ENCODE assay signal across 22 cellular contexts in genomic region chr20:63945921-63946920, GRCh38. TPM values are rescaled to one million over a fixed set of nuclear protein-coding genes. Genes with fewer than 3 reads are reported as not detected.
DNase-seq lines count a peak whose midpoint lies in the region; TF ChIP-seq lines count a peak whose summit lies in the region.
"Had no signal": no experiment of that assay in that cellular context is flagged by ENCODE, and none has a peak within 500 bp of the region (broad histone marks: within the 10 kb centered on the region; RNA-seq: fewer than 3 reads in every experiment).

No MANE protein-coding gene starts in this region.

- H3K36me3 Mint-ChIP-seq in dendritic cell treated with granulocyte-macrophage colony-stimulating factor and Interleukin-4, amounts not matched to agents 40 ng/mL and 50 ng/mL, for 4 days (ENCODE audit: low read depth): peaks cover 88% of the 10 kb centered on the region
- no peaks in the 10 kb centered on the region for H3K36me3 Mint-ChIP-seq in osteocyte (ENCODE audit: unreplicated experiment)

- H3K27me3 Mint-ChIP-seq in dendritic cell treated with granulocyte-macrophage colony-stimulating factor and Interleukin-4, amounts not matched to agents 40 ng/mL and 50 ng/mL, for 4 days: no peaks in the 10 kb centered on the region
- no peaks in the 10 kb centered on the region for H3K27me3 Mint-ChIP-seq in osteocyte (ENCODE audit: unreplicated experiment)
- H3K27me3 Mint-ChIP-seq: effector memory CD8-positive, alpha-beta T cell; T-cell had no signal

- intact Hi-C loops in dendritic cell treated with granulocyte-macrophage colony-stimulating factor and Interleukin-4, amounts not matched to agents 40 ng/mL and 50 ng/mL, for 4 days (cut with micrococcal nuclease): no loop called here
- intact Hi-C loops in A673 (cut with micrococcal nuclease; ENCODE audit: unreplicated experiment): no loop called here

- TF ChIP-seq CTCF in C4-2B (conservative IDR thresholded peaks at IDR 0.05): no peak
- TF ChIP-seq CTCF in HEK293 (tag by site-specific recombination; IDR thresholded peaks at IDR 0.05): no peak
- TF ChIP-seq CTCF in osteocyte (IDR thresholded peaks at IDR 0.05): no peak
- TF ChIP-seq CTCF in A673 (conservative IDR thresholded peaks at IDR 0.05; ENCODE audit: low read depth, low read length): no peak

- peaks cover 3% of the 10 kb centered on the region; the same call in 1 of the 2 replicates for H3K4me1 ChIP-seq in HEK293 (ENCODE audit: control insufficient read depth, insufficient read depth, low read length)
- H3K4me1 ChIP-seq in A673 (ENCODE audit: insufficient read depth, low read length, poor library complexity, severe bottlenecking): peaks cover 26% of the 10 kb centered on the region

- CTCF ChIA-PET in HEK293 (lab: Yijun Ruan, JAX) (interaction anchor here (1.4 kb wide), 1 partner anchor 9 kb away, joined by 3 read pairs; no protein-coding TSS in a partner anchor), A673 (lab: Charles Lee) (no interaction called here)

- BruUV-seq in A673 (replicated peaks; lab: Mats Ljungman, UMichigan): no TSS peak

- H3K9me3 Mint-ChIP-seq in dendritic cell treated with granulocyte-macrophage colony-stimulating factor and Interleukin-4, amounts not matched to agents 40 ng/mL and 50 ng/mL, for 4 days: no peaks in the 10 kb centered on the region
- H3K9me3 Mint-ChIP-seq in osteocyte (ENCODE audit: unreplicated experiment): no peaks in the 10 kb centered on the region
- H3K9me3 Mint-ChIP-seq: activated T-cell treated with anti-CD3 and anti-CD28 coated beads, Interleukin-2, amount 50 U/mL, for 72 hours; T-cell had no signal

- no peaks in the 10 kb centered on the region for H3K27me3 ChIP-seq in A673 (replicated peaks; ENCODE audit: insufficient read depth, low read depth, low read length, poor library complexity)
- H3K27me3 ChIP-seq: esophagus squamous epithelium, gastroesophageal sphincter, suprapubic skin had no signal

- peaks cover 0 to 44% of the 10 kb centered on the region in 2 experiments; a peak in 1 of 3 replicates for H3K36me3 ChIP-seq in HEK293 (ENCODE audit: control insufficient read depth in 2 of 2, insufficient read depth in 1 of 2, low read length in 2 of 2)
- H3K36me3 ChIP-seq in A673 (ENCODE audit: insufficient read depth, low read length, poor library complexity, severe bottlenecking): peaks cover 23% of the 10 kb centered on the region

- peak overlapping the region; percentile 28 for H3K27ac ChIP-seq in C4-2B
- no peak overlapping the region for H3K27ac ChIP-seq in HEK293 (ENCODE audit: extremely low read depth, low read depth, low read length)
- no peak overlapping the region for H3K27ac ChIP-seq in A673 (ENCODE audit: low read depth, low read length, poor library complexity, severe bottlenecking)
- H3K27ac ChIP-seq: suprapubic skin had no signal

- peak overlapping the region; percentile 26 for H3K27ac Mint-ChIP-seq in dendritic cell treated with granulocyte-macrophage colony-stimulating factor and Interleukin-4, amounts not matched to agents 40 ng/mL and 50 ng/mL, for 4 days
- H3K27ac Mint-ChIP-seq in osteocyte (ENCODE audit: unreplicated experiment): peak overlapping the region; percentile 41
- H3K27ac Mint-ChIP-seq: activated T-cell treated with anti-CD3 and anti-CD28 coated beads, Interleukin-2, amount 50 U/mL, for 72 hours had no signal

- POLR2A ChIA-PET in HEK293 (lab: Yijun Ruan, JAX): no interaction called here
- POLR2A ChIA-PET in A673 (lab: Charles Lee; ENCODE audit: low non-redundant PET): no interaction called here

- DNase-seq in osteocyte (ENCODE audit: extremely low spot score, unreplicated experiment) (no peak), A673 (ENCODE audit: low spot score) (no peak), NCI-H2107 (lab: John Stamatoyannopoulos, UW) (no peak), SK-N-DZ (ENCODE audit: low spot score) (no peak)
- DNase-seq: activated CD4-positive, alpha-beta T cell treated with anti-CD3 and anti-CD28 coated beads for 4 hours; activated naive CD4-positive, alpha-beta T cell treated with anti-CD3 and anti-CD28 coated beads, Interleukin-2, amount 50 U/mL, for 16 hours; activated T-cell treated with anti-CD3 and anti-CD28 coated beads, Interleukin-2, amount 50 U/mL, for 72 hours; COR-L47; effector memory CD8-positive, alpha-beta T cell; esophagus squamous epithelium; islet precursor cell; Kasumi-1; NCI-H1694 treated with DMSO at 0.1 percent for 48 hours; NCI-H82; OCI-M1; T-cell had no signal

- H3K4me3 Mint-ChIP-seq in dendritic cell treated with granulocyte-macrophage colony-stimulating factor and Interleukin-4, amounts not matched to agents 40 ng/mL and 50 ng/mL, for 4 days: no peak overlapping the region
- no peak overlapping the region for H3K4me3 Mint-ChIP-seq in osteocyte (ENCODE audit: unreplicated experiment)

- H3K4me3 ChIP-seq in HEK293 (ENCODE audit: low read depth, low read length) (no peak overlapping the region), A673 (ENCODE audit: low read depth, low read length, poor library complexity, severe bottlenecking) (no peak overlapping the region)
- H3K4me3 ChIP-seq: esophagus squamous epithelium, gastroesophageal sphincter, lung, suprapubic skin had no signal

- H3K4me1 Mint-ChIP-seq in dendritic cell treated with granulocyte-macrophage colony-stimulating factor and Interleukin-4, amounts not matched to agents 40 ng/mL and 50 ng/mL, for 4 days (ENCODE audit: low read depth): peaks cover 71% of the 10 kb centered on the region
- peaks cover 34% of the 10 kb centered on the region for H3K4me1 Mint-ChIP-seq in osteocyte (ENCODE audit: unreplicated experiment)

- no peaks in the 10 kb centered on the region for H3K9me3 ChIP-seq in HEK293 (ENCODE audit: control insufficient read depth, insufficient read depth, low read depth, low read length)
- H3K9me3 ChIP-seq in A673 (ENCODE audit: low read depth, low read length, poor library complexity, severe bottlenecking): no peaks in the 10 kb centered on the region
- H3K9me3 ChIP-seq: esophagus squamous epithelium, gastroesophageal sphincter, suprapubic skin had no signal

TF ChIP-seq in HEK293, 187 proteins besides CTCF, POLR2A, EP300 and RAD21:
- TF ChIP-seq ZNF664 (tag by site-specific recombination; IDR thresholded peaks at IDR 0.05): no peak
- TF ChIP-seq ZBTB8A (tag by site-specific recombination; IDR thresholded peaks at IDR 0.05): no peak
- TF ChIP-seq MEIS1 (CRISPR knock-in tag; IDR thresholded peaks at IDR 0.05; ENCODE audit: borderline replicate concordance): no peak
- TF ChIP-seq GLIS2 (tag by site-specific recombination; IDR thresholded peaks at IDR 0.05): peak; percentile 18; the same call in 1 of the 2 replicates
- no peak for TF ChIP-seq ZNF221 (tag by site-specific recombination; IDR thresholded peaks at IDR 0.05; ENCODE audit: borderline replicate concordance)
- 0 out of 2 replicates have a peak, but pooled peaks have one; percentile 23 for TF ChIP-seq ZIC2 (tag by site-specific recombination; IDR thresholded peaks at IDR 0.05)
- no peak for TF ChIP-seq ZNF24 (tag by site-specific recombination; IDR thresholded peaks at IDR 0.05)
- no peak for TF ChIP-seq ZNF549 (tag by site-specific recombination; IDR thresholded peaks at IDR 0.05)
- TF ChIP-seq, protein P1, sequence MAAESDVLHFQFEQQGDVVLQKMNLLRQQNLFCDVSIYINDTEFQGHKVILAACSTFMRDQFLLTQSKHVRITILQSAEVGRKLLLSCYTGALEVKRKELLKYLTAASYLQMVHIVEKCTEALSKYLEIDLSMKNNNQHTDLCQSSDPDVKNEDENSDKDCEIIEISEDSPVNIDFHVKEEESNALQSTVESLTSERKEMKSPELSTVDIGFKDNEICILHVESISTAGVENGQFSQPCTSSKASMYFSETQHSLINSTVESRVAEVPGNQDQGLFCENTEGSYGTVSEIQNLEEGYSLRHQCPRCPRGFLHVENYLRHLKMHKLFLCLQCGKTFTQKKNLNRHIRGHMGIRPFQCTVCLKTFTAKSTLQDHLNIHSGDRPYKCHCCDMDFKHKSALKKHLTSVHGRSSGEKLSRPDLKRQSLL (tag by site-specific recombination; IDR thresholded peaks at IDR 0.05): no peak
- no peak for TF ChIP-seq ZNF10 (tag by site-specific recombination; IDR thresholded peaks at IDR 0.05)

RNA-seq across cellular contexts. Expression of gene UCKL1, which starts 10.0 kb away (rescaled TPM):
- total RNA-seq in osteocyte (35.5 and 35.9 TPM in 2 replicates), A673 (2021) (48.1 and 53.3 TPM in 2 replicates)
- polyA plus RNA-seq in SK-N-DZ (2014; cell fraction: cytosol; rRNA removed): 37.5 and 37.9 TPM in 2 replicates
- polyA plus RNA-seq in SK-N-DZ (2014; cell fraction: nucleus; rRNA removed): 113 and 219 TPM in 2 replicates

RNA-seq across cellular contexts. Expression of gene ZNF512B, which starts 23.5 kb away (rescaled TPM):
- total RNA-seq in osteocyte (39.7 and 40.9 TPM in 2 replicates), A673 (2021) (28.9 and 30.8 TPM in 2 replicates)
- polyA plus RNA-seq in SK-N-DZ (2014; cell fraction: cytosol; rRNA removed): 23.6 and 26.7 TPM in 2 replicates
- polyA plus RNA-seq in SK-N-DZ (2014; cell fraction: nucleus; rRNA removed): 70.8 and 86.4 TPM in 2 replicates

RNA-seq across cellular contexts. Expression of gene SAMD10, which starts 33.2 kb away (rescaled TPM):
- total RNA-seq in osteocyte (3.5 and 3.7 TPM in 2 replicates), A673 (2021) (6.3 and 7.2 TPM in 2 replicates)
- polyA plus RNA-seq in SK-N-DZ (2014; cell fraction: cytosol; rRNA removed): 3.9 and 16.4 TPM in 2 replicates
- 29.2 and 35.3 TPM in 2 replicates for polyA plus RNA-seq in SK-N-DZ (2014; cell fraction: nucleus; rRNA removed)

RNA-seq across cellular contexts. Expression of gene PRPF6, which starts 34.7 kb away (rescaled TPM):
- total RNA-seq in osteocyte (68.3 and 71.9 TPM in 2 replicates), A673 (2021) (86.3 and 93.2 TPM in 2 replicates)
- polyA plus RNA-seq in SK-N-DZ (2014; cell fraction: cytosol; rRNA removed): 137 and 140 TPM in 2 replicates
- 105 and 126 TPM in 2 replicates for polyA plus RNA-seq in SK-N-DZ (2014; cell fraction: nucleus; rRNA removed)

RNA-seq across cellular contexts. Expression of gene DNAJC5, which starts 51.3 kb away (rescaled TPM):
- total RNA-seq in osteocyte (41.2 and 42.7 TPM in 2 replicates), A673 (2021) (43.6 and 44.9 TPM in 2 replicates)
- 48.5 and 54.7 TPM in 2 replicates for polyA plus RNA-seq in SK-N-DZ (2014; cell fraction: cytosol; rRNA removed)
- 42.9 and 44.8 TPM in 2 replicates for polyA plus RNA-seq in SK-N-DZ (2014; cell fraction: nucleus; rRNA removed)
